ENCODE assay signal across 10 cellular contexts in the genomic region with DNA sequence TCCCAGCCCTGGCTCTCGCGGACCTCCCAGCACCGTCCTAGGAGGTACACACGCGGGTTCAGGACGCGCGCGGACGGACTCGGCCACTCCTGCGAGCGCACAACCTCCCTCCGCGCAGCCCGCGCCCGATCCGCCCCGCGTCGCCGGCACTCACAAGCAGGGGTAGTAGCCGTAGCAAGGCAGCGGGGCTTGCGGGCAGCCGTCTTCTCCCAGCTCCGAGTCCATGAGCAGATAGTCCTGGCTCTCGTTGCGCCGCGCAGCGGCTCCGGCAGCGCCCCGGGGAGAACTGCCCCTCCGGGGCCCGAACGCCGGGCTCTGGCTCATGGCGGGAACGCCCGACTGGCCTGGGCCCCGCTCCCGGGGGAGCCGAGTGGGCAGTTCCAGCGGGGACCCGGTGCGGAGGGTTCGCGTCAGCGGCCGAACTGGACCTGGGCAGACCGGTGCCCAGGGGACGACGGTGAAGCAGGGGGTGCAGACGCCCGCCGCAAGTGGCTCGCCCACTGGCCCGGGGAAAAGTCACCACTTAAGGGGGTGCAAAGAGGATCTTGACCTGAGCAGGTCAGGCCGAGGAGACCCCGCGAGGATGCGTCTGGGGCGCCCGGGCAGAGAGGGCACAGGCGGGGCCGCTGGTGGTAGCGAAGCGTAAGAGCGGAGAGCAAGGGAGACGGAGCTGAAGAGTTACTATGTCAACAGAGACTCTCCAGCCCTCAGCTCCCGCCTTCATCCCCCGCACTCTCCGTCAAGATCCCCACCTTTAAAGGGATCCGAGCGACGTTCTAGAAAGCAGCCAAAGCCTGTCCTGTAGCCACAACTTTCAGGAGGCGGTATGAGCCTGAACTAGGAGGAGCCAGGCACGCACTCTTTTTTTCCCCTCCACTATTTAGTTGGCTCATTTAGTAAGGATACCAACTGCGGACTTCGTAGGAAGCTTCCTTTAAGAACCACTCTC. TPM values are rescaled to one million over a fixed set of nuclear protein-coding genes. Genes with fewer than 3 reads are reported as not detected.
A peak's percentile ranks its signal among the peaks of the same experiment; 100 is the strongest.
DNase-seq lines count a peak whose midpoint lies in the region; ATAC-seq and TF ChIP-seq lines count a peak whose summit lies in the region.
"Had no signal": no experiment of that assay in that cellular context is flagged by ENCODE, and none has a peak within 500 bp of the region (broad histone marks: within the 10 kb centered on the region; RNA-seq: fewer than 3 reads in every experiment).

A gene (minus strand): TSS at position 828 of the 949 bp plus-strand sequence. CDS start 504 bp downstream, at position 324.

- H3K36me3 Mint-ChIP-seq in stimulated activated memory B cell treated with anti-CD40 and anti-IgM and Interleukin-4, amounts not matched to agents 10 μg/mL and 1 μg/mL and 100 μg/mL, for 72 hours, result peaks cover 10% of the 10 kb centered on the region
- no peaks in the 10 kb centered on the region for H3K36me3 Mint-ChIP-seq in activated naive CD8-positive, alpha-beta T cell treated with anti-CD3 and anti-CD28 coated beads, Interleukin-2, amount 50 U/mL, for 24 hours (ENCODE audit: low read depth)
- no peaks in the 10 kb centered on the region for H3K36me3 Mint-ChIP-seq in activated CD4-positive, alpha-beta memory T cell treated with anti-CD3 and anti-CD28 coated beads for 36 hours

- DNase-seq in HPDE6-E6E7 (ENCODE audit: extremely low spot score), result peak; percentile 22
- no peak for DNase-seq in coronary artery (ENCODE audit: low spot score)
- peak; percentile 6 for DNase-seq in kidney tubule cell (ENCODE audit: low spot score)
- no peak for DNase-seq in activated CD4-positive, alpha-beta T cell treated with anti-CD3 and anti-CD28 coated beads for 1 hour
- DNase-seq in activated naive CD8-positive, alpha-beta T cell treated with anti-CD3 and anti-CD28 coated beads, Interleukin-2, amount 50 U/mL, for 24 hours, result no peak
- no peak for DNase-seq in activated CD4-positive, alpha-beta memory T cell treated with anti-CD3 and anti-CD28 coated beads for 36 hours
- DNase-seq: activated CD4-positive, alpha-beta T cell treated with anti-CD3 and anti-CD28 coated beads, Interleukin-2, amount 10 ng/mL, durations not matched to agents 24 days and 14 days had no signal

- peak within 1 kb of the TSS; percentile 84 for H3K4me3 ChIP-seq in coronary artery

- POLR2A ChIA-PET in activated CD4-positive, alpha-beta memory T cell treated with anti-CD3 and anti-CD28 coated beads for 36 hours (lab: Charles Lee), result no interaction called here

- peaks cover 12% of the 10 kb centered on the region for H3K27me3 Mint-ChIP-seq in stimulated activated memory B cell treated with anti-CD40 and anti-IgM and Interleukin-4, amounts not matched to agents 10 μg/mL and 1 μg/mL and 100 μg/mL, for 72 hours
- peaks cover 31% of the 10 kb centered on the region for H3K27me3 Mint-ChIP-seq in activated naive CD8-positive, alpha-beta T cell treated with anti-CD3 and anti-CD28 coated beads, Interleukin-2, amount 50 U/mL, for 24 hours
- H3K27me3 Mint-ChIP-seq in activated CD4-positive, alpha-beta memory T cell treated with anti-CD3 and anti-CD28 coated beads for 36 hours, result peaks cover 7% of the 10 kb centered on the region

- H3K27ac ChIP-seq in coronary artery, result peak within 1 kb of the TSS; percentile 62

- intact Hi-C loops in activated CD4-positive, alpha-beta memory T cell treated with anti-CD3 and anti-CD28 coated beads for 36 hours (cut with micrococcal nuclease), result no loop called here

- ATAC-seq in stimulated activated memory B cell treated with anti-CD40 and anti-IgM and Interleukin-4, amounts not matched to agents 10 μg/mL and 1 μg/mL and 100 μg/mL, for 72 hours, result peak; percentile 41
- ATAC-seq in activated naive CD8-positive, alpha-beta T cell treated with anti-CD3 and anti-CD28 coated beads, Interleukin-2, amount 50 U/mL, for 24 hours, result no peak
- ATAC-seq in HG02759 (IDR thresholded peaks at IDR 0.05; ENCODE audit: unreplicated experiment), result no peak

- CTCF ChIA-PET in activated CD4-positive, alpha-beta memory T cell treated with anti-CD3 and anti-CD28 coated beads for 36 hours (lab: Charles Lee), result no interaction called here

- H3K27ac Mint-ChIP-seq in stimulated activated memory B cell treated with anti-CD40 and anti-IgM and Interleukin-4, amounts not matched to agents 10 μg/mL and 1 μg/mL and 100 μg/mL, for 72 hours, result no peak within 1 kb of the TSS
- no peak within 1 kb of the TSS for H3K27ac Mint-ChIP-seq in activated naive CD8-positive, alpha-beta T cell treated with anti-CD3 and anti-CD28 coated beads, Interleukin-2, amount 50 U/mL, for 24 hours
- H3K27ac Mint-ChIP-seq in activated CD4-positive, alpha-beta memory T cell treated with anti-CD3 and anti-CD28 coated beads for 36 hours, result no peak within 1 kb of the TSS
- H3K27ac Mint-ChIP-seq: activated CD4-positive, alpha-beta T cell treated with anti-CD3 and anti-CD28 coated beads, Interleukin-2, amount 10 ng/mL, durations not matched to agents 24 days and 14 days had no signal

- H3K9me3 Mint-ChIP-seq in stimulated activated memory B cell treated with anti-CD40 and anti-IgM and Interleukin-4, amounts not matched to agents 10 μg/mL and 1 μg/mL and 100 μg/mL, for 72 hours, result peaks cover 3% of the 10 kb centered on the region
- peaks cover 7% of the 10 kb centered on the region for H3K9me3 Mint-ChIP-seq in activated naive CD8-positive, alpha-beta T cell treated with anti-CD3 and anti-CD28 coated beads, Interleukin-2, amount 50 U/mL, for 24 hours
- peaks cover 4% of the 10 kb centered on the region for H3K9me3 Mint-ChIP-seq in activated CD4-positive, alpha-beta memory T cell treated with anti-CD3 and anti-CD28 coated beads for 36 hours

- peaks cover 5% of the 10 kb centered on the region for H3K4me1 Mint-ChIP-seq in stimulated activated memory B cell treated with anti-CD40 and anti-IgM and Interleukin-4, amounts not matched to agents 10 μg/mL and 1 μg/mL and 100 μg/mL, for 72 hours
- H3K4me1 Mint-ChIP-seq in activated naive CD8-positive, alpha-beta T cell treated with anti-CD3 and anti-CD28 coated beads, Interleukin-2, amount 50 U/mL, for 24 hours, result no peaks in the 10 kb centered on the region
- H3K4me1 Mint-ChIP-seq in activated CD4-positive, alpha-beta memory T cell treated with anti-CD3 and anti-CD28 coated beads for 36 hours (ENCODE audit: low read depth), result no peaks in the 10 kb centered on the region
- H3K4me1 Mint-ChIP-seq: activated CD4-positive, alpha-beta T cell treated with anti-CD3 and anti-CD28 coated beads, Interleukin-2, amount 10 ng/mL, durations not matched to agents 24 days and 14 days had no signal

- H3K4me3 Mint-ChIP-seq in stimulated activated memory B cell treated with anti-CD40 and anti-IgM and Interleukin-4, amounts not matched to agents 10 μg/mL and 1 μg/mL and 100 μg/mL, for 72 hours, result peak within 1 kb of the TSS; percentile 26
- H3K4me3 Mint-ChIP-seq in activated naive CD8-positive, alpha-beta T cell treated with anti-CD3 and anti-CD28 coated beads, Interleukin-2, amount 50 U/mL, for 24 hours, result no peak within 1 kb of the TSS
- no peak within 1 kb of the TSS for H3K4me3 Mint-ChIP-seq in activated CD4-positive, alpha-beta memory T cell treated with anti-CD3 and anti-CD28 coated beads for 36 hours
- H3K4me3 Mint-ChIP-seq: activated CD4-positive, alpha-beta T cell treated with anti-CD3 and anti-CD28 coated beads, Interleukin-2, amount 10 ng/mL, durations not matched to agents 24 days and 14 days had no signal

- TF ChIP-seq CTCF in coronary artery (IDR thresholded peaks at IDR 0.05), result no peak

RNA-seq across cellular contexts. Expression of the gene that starts here (rescaled TPM):
- not detected for total RNA-seq in activated CD4-positive, alpha-beta memory T cell treated with anti-CD3 and anti-CD28 coated beads for 36 hours
- total RNA-seq: activated CD4-positive, alpha-beta T cell treated with anti-CD3 and anti-CD28 coated beads, Interleukin-2, amount 10 ng/mL, durations not matched to agents 24 days and 14 days; LHCN-M2 had no signal

Comparison
In these comparisons a context has a peak if more than half of its experiments do, and no peak if none do; other contexts are left out.
1. DNase-seq: peak in HPDE6-E6E7 (single experiment) and kidney tubule cell (single experiment); none in coronary artery (single experiment), activated CD4-positive, alpha-beta T cell treated with anti-CD3 and anti-CD28 coated beads for 1 hour (single experiment), activated naive CD8-positive, alpha-beta T cell treated with anti-CD3 and anti-CD28 coated beads, Interleukin-2, amount 50 U/mL, for 24 hours (single experiment) and activated CD4-positive, alpha-beta memory T cell treated with anti-CD3 and anti-CD28 coated beads for 36 hours (single experiment).